28 cellular contexts compared by ENCODE assay signal in genomic region chr3:125076464-125076863, GRCh38.
"Had no signal": no experiment of that assay in that cellular context is flagged by ENCODE, and none has a peak within 500 bp of the region (broad histone marks: within the 10 kb centered on the region; RNA-seq: fewer than 3 reads in every experiment).

No MANE protein-coding gene starts in this region.

- H3K36me3 Mint-ChIP-seq: activated naive CD8-positive, alpha-beta T cell treated with anti-CD3 and anti-CD28 coated beads for 36 hours; naive thymus-derived CD8-positive, alpha-beta T cell had no signal

- H3K9me3 ChIP-seq: adrenal gland, body of pancreas, colonic mucosa, gastroesophageal sphincter, neutrophil, ovary, right lobe of liver, testis, transverse colon had no signal

- H3K79me2 ChIP-seq: hepatocyte had no signal

- H3K36me3 ChIP-seq: adrenal gland, colonic mucosa, gastroesophageal sphincter, neutrophil, ovary, right lobe of liver, transverse colon had no signal

- H3K27me3 ChIP-seq: adrenal gland, body of pancreas, colonic mucosa, dorsolateral prefrontal cortex, gastroesophageal sphincter, hepatocyte, neutrophil, ovary, right lobe of liver, testis, transverse colon had no signal

- H3K4me2 ChIP-seq: hepatocyte had no signal

- DNase-seq: activated CD8-positive, alpha-beta memory T cell treated with anti-CD3 and anti-CD28 coated beads, Interleukin-2, amount 50 U/mL, for 4 hours; activated effector memory CD4-positive, alpha-beta T cell treated with anti-CD3 and anti-CD28 coated beads, Interleukin-2, amount 50 U/mL, for 16 hours; activated naive CD4-positive, alpha-beta T cell treated with anti-CD3 and anti-CD28 coated beads for 36 hours; activated naive CD8-positive, alpha-beta T cell treated with anti-CD3 and anti-CD28 coated beads for 36 hours; activated T-cell treated with anti-CD3 and anti-CD28 coated beads, Interleukin-2, amount 50 U/mL, for 1 hour; adrenal gland; aorta; body of pancreas; cerebellar nuclear complex; colonic mucosa; dorsolateral prefrontal cortex; effector memory CD4-positive, alpha-beta T cell; left cardiac atrium; midbrain; naive thymus-derived CD8-positive, alpha-beta T cell; ovary; right lobe of liver; stimulated activated CD4-positive, alpha-beta T cell treated with anti-CD3 and anti-CD28 coated beads, Interleukin-2, amount 100 ng/mL, for 48 hours; stimulated activated naive CD8-positive, alpha-beta T cell treated with anti-CD3 and anti-CD28 coated beads, Interleukin-15, Interleukin-2, amounts not matched to agents 100 U/mL and 50 U/mL, for 24 hours; T-helper 17 cell; T1000; testis; transverse colon had no signal

- H2AFZ ChIP-seq: hepatocyte had no signal

- H3K4me1 ChIP-seq: body of pancreas, colonic mucosa, gastroesophageal sphincter, right lobe of liver, testis, transverse colon had no signal

- H3K4me3 ChIP-seq: adrenal gland, body of pancreas, colonic mucosa, dorsolateral prefrontal cortex, gastroesophageal sphincter, hepatocyte, ovary, right lobe of liver, testis, transverse colon had no signal

- H3K4me3 Mint-ChIP-seq: activated naive CD4-positive, alpha-beta T cell treated with anti-CD3 and anti-CD28 coated beads for 36 hours; activated naive CD8-positive, alpha-beta T cell treated with anti-CD3 and anti-CD28 coated beads for 36 hours; activated T-helper 1 cell treated with anti-CD3 and anti-CD28 coated beads, Interleukin-12 subunit alpha, Interleukin-12 subunit beta, Interleukin-2, Interleukin-4 antibody, amounts not matched to agents 30 ng/mL and 10 ng/mL and 1 ng/mL, durations not matched to agents 14 hours and 24 hours and 36 hours; naive thymus-derived CD8-positive, alpha-beta T cell; T-helper 17 cell had no signal

- ATAC-seq: body of pancreas; gastroesophageal sphincter; left cardiac atrium; naive thymus-derived CD8-positive, alpha-beta T cell; stimulated activated naive CD8-positive, alpha-beta T cell treated with anti-CD3 and anti-CD28 coated beads, Interleukin-15, Interleukin-2, amounts not matched to agents 100 U/mL and 50 U/mL, for 24 hours; T-helper 17 cell had no signal

- H3K27ac ChIP-seq: adrenal gland, body of pancreas, colonic mucosa, dorsolateral prefrontal cortex, gastroesophageal sphincter, hepatocyte, neutrophil, ovary, right lobe of liver, testis, transverse colon had no signal

- H3K9me3 Mint-ChIP-seq: activated naive CD4-positive, alpha-beta T cell treated with anti-CD3 and anti-CD28 coated beads for 36 hours; activated naive CD8-positive, alpha-beta T cell treated with anti-CD3 and anti-CD28 coated beads for 36 hours; activated T-helper 1 cell treated with anti-CD3 and anti-CD28 coated beads, Interleukin-12 subunit alpha, Interleukin-12 subunit beta, Interleukin-2, Interleukin-4 antibody, amounts not matched to agents 30 ng/mL and 10 ng/mL and 1 ng/mL, durations not matched to agents 14 hours and 24 hours and 36 hours; naive thymus-derived CD8-positive, alpha-beta T cell had no signal

- H3K27ac Mint-ChIP-seq: activated naive CD4-positive, alpha-beta T cell treated with anti-CD3 and anti-CD28 coated beads for 36 hours; activated naive CD8-positive, alpha-beta T cell treated with anti-CD3 and anti-CD28 coated beads for 36 hours; activated T-helper 1 cell treated with anti-CD3 and anti-CD28 coated beads, Interleukin-12 subunit alpha, Interleukin-12 subunit beta, Interleukin-2, Interleukin-4 antibody, amounts not matched to agents 30 ng/mL and 10 ng/mL and 1 ng/mL, durations not matched to agents 14 hours and 24 hours and 36 hours; progenitor cell of endocrine pancreas; T-helper 17 cell had no signal

- H3K27me3 Mint-ChIP-seq: activated naive CD8-positive, alpha-beta T cell treated with anti-CD3 and anti-CD28 coated beads for 36 hours; progenitor cell of endocrine pancreas had no signal
